Comparison of ENCODE assay signal across 9 cellular contexts in the genomic region with DNA sequence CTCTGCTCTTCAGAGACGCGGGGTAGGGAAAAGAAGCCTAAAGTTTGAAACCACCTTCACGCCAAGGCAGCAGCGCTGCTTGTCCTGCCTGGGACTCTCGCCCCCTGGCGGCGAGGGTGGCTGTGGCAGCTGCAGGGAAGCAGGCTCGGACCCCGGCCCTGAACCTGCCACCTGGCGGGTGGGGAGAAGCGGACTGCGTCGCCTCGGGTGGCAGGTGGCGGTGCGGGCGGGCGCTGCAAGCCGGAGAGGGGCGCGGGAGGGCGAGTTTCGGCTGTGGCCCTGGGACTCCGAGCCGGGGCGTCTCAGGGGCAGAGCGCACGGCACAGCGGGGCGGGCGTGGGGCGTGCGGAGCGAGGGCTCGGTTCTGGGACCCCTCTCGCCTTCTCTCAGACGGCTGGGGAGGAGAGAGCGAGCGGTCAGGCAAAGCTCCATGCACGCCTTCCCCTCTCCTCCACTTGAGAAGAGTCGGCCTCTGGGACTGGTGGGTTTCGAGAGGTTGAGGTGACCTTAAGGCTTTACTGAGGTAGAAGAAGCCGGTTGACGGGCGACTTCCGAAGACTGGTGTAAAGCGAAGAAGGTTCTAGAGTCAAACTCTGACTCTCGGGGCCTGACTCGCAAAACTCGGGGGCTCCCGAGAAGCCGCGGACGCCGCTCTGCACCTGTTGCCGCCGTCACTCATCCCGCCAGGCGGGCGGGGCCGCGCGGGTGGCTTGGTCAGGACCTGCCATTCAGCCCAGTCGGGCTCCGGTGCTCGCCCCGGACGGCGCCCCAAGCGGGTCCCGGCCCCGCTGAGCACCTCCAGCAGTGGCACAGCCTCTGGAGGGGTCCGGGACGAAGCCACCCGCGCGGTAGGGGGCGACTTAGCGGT. TPM values are rescaled to one million over a fixed set of nuclear protein-coding genes. Genes with fewer than 3 reads are reported as not detected.
DNase-seq lines count a peak whose midpoint lies in the region; ATAC-seq and TF ChIP-seq lines count a peak whose summit lies in the region.
"Had no signal": no experiment of that assay in that cellular context is flagged by ENCODE, and none has a peak within 500 bp of the region (broad histone marks: within the 10 kb centered on the region; RNA-seq: fewer than 3 reads in every experiment).

No MANE protein-coding gene starts in this region.

- CTCF ChIA-PET in Calu3 (lab: Charles Lee) = no interaction called here

- no peak overlapping the region for H3K4me3 ChIP-seq in choroid plexus epithelial cell (ENCODE audit: low read depth, low read length)

- no peak overlapping the region for H2BK15ac ChIP-seq in H9 (ENCODE audit: low read depth, low read length)

- H3K27me3 Mint-ChIP-seq in Calu3 (ENCODE audit: unreplicated experiment) (peaks cover 22% of the 10 kb centered on the region), H9 (ENCODE audit: low read depth) (peaks cover 39% of the 10 kb centered on the region), memory B cell (peaks cover 10% of the 10 kb centered on the region)
- peaks cover 43% of the 10 kb centered on the region for H3K27me3 Mint-ChIP-seq in stimulated activated memory B cell treated with anti-CD40 and anti-IgM and Interleukin-4, amounts not matched to agents 10 μg/mL and 1 μg/mL and 100 μg/mL, for 72 hours

- no peak overlapping the region for H4K91ac ChIP-seq in H9 (ENCODE audit: insufficient read length, low read depth, low read length)

- no peak overlapping the region for H3K4ac ChIP-seq in H9 (ENCODE audit: low read depth, low read length)

- H2BK20ac ChIP-seq in H9 (ENCODE audit: low read depth, low read length, poor library complexity, severe bottlenecking) = no peak overlapping the region

- H3K23me2 ChIP-seq in H9 (ENCODE audit: insufficient read length, low read depth, low read length, poor library complexity, severe bottlenecking) = no peaks in the 10 kb centered on the region

- H3K9me3 ChIP-seq in H9 (ENCODE audit: control insufficient read depth, low read depth, low read length) = no peaks in the 10 kb centered on the region

- no peak overlapping the region for H3K27ac Mint-ChIP-seq in Calu3 (ENCODE audit: unreplicated experiment)
- no peak overlapping the region for H3K27ac Mint-ChIP-seq in H9
- no peak overlapping the region for H3K27ac Mint-ChIP-seq in memory B cell
- no peak overlapping the region for H3K27ac Mint-ChIP-seq in stimulated activated memory B cell treated with anti-CD40 and anti-IgM and Interleukin-4, amounts not matched to agents 10 μg/mL and 1 μg/mL and 100 μg/mL, for 72 hours

- no peak overlapping the region for H3K27ac ChIP-seq in H9 (ENCODE audit: insufficient read length, low read depth, low read length)

- no peaks in the 10 kb centered on the region for H3K79me1 ChIP-seq in H9 (ENCODE audit: insufficient read depth, low read depth, low read length, poor library complexity, severe bottlenecking)

- no peaks in the 10 kb centered on the region for H3K79me2 ChIP-seq in H9 (ENCODE audit: insufficient read depth, low read length)

- DNase-seq in Calu3 = peak; percentile 20
- peak; percentile 91 for DNase-seq in H9
- DNase-seq in T-helper 9 cell = peak; percentile 45
- no peak for DNase-seq in choroid plexus epithelial cell (ENCODE audit: low read depth)
- peak; percentile 39 to 58 for DNase-seq in memory B cell (ENCODE audit: low spot score in 2 of 2)
- no peak for DNase-seq in mucosa of gallbladder (ENCODE audit: low spot score)

- no peak overlapping the region for H2AFZ ChIP-seq in H9 (ENCODE audit: low read length)

- no peaks in the 10 kb centered on the region for H3K27me3 ChIP-seq in H9 (ENCODE audit: insufficient read depth, low read length)

- no peak overlapping the region for H2AK5ac ChIP-seq in H9 (ENCODE audit: insufficient read length, low read length)

- H2BK120ac ChIP-seq in H9 (ENCODE audit: low read depth, low read length, poor library complexity, severe bottlenecking) = no peak overlapping the region

- no peaks in the 10 kb centered on the region for H3K4me1 Mint-ChIP-seq in Calu3 (ENCODE audit: low read depth, unreplicated experiment)
- H3K4me1 Mint-ChIP-seq in H9 = no peaks in the 10 kb centered on the region
- peaks cover 2% of the 10 kb centered on the region for H3K4me1 Mint-ChIP-seq in memory B cell
- peaks cover 6% of the 10 kb centered on the region for H3K4me1 Mint-ChIP-seq in stimulated activated memory B cell treated with anti-CD40 and anti-IgM and Interleukin-4, amounts not matched to agents 10 μg/mL and 1 μg/mL and 100 μg/mL, for 72 hours

- no peak overlapping the region for H3K56ac ChIP-seq in H9 (ENCODE audit: insufficient read length, low read depth, low read length)

- no peaks in the 10 kb centered on the region for H3K4me1 ChIP-seq in H9 (ENCODE audit: insufficient read depth, low read length)

- intact Hi-C loops in Calu3 (cut with micrococcal nuclease; ENCODE audit: unreplicated experiment) = no loop called here

- H3K4me3 Mint-ChIP-seq in Calu3 (ENCODE audit: low read depth, unreplicated experiment) (peak overlapping the region; percentile 64), H9 (peak overlapping the region; percentile 43 to 72), memory B cell (peak overlapping the region; percentile 81)
- peak overlapping the region; percentile 73 for H3K4me3 Mint-ChIP-seq in stimulated activated memory B cell treated with anti-CD40 and anti-IgM and Interleukin-4, amounts not matched to agents 10 μg/mL and 1 μg/mL and 100 μg/mL, for 72 hours

- WGBS in H9 (ENCODE audit: extremely low coverage, insufficient read length, low lambda C conversion rate) = no CpG with 5 or more reads among the region's 79 CpGs

- H3K9me3 Mint-ChIP-seq in Calu3 (ENCODE audit: low read depth, unreplicated experiment) (no peaks in the 10 kb centered on the region), H9 (peaks cover 2 to 4% of the 10 kb centered on the region in 2 experiments; a peak in 3 of 5 replicates), memory B cell (no peaks in the 10 kb centered on the region)
- no peaks in the 10 kb centered on the region for H3K9me3 Mint-ChIP-seq in stimulated activated memory B cell treated with anti-CD40 and anti-IgM and Interleukin-4, amounts not matched to agents 10 μg/mL and 1 μg/mL and 100 μg/mL, for 72 hours

- H3K4me2 ChIP-seq in H9 (ENCODE audit: insufficient read depth, insufficient read length, low read length) = no peak overlapping the region

- no peak overlapping the region for H3K23ac ChIP-seq in H9 (ENCODE audit: insufficient read length, low read depth, low read length)

- H2BK5ac ChIP-seq in H9 (ENCODE audit: insufficient read length, low read length) = no peak overlapping the region

- no peak overlapping the region for H4K8ac ChIP-seq in H9 (replicated peaks; ENCODE audit: insufficient read length, low read depth, low read length)

- no peak overlapping the region for H4K5ac ChIP-seq in H9 (ENCODE audit: insufficient read length, low read depth, low read length)

- ATAC-seq in memory B cell (ENCODE audit: low read depth) (peak; percentile 70), HG02571 (IDR thresholded peaks at IDR 0.05; ENCODE audit: unreplicated experiment) (no peak)
- peak; percentile 63 for ATAC-seq in stimulated activated memory B cell treated with anti-CD40 and anti-IgM and Interleukin-4, amounts not matched to agents 10 μg/mL and 1 μg/mL and 100 μg/mL, for 72 hours

- no peak overlapping the region for H3K9ac ChIP-seq in H9 (ENCODE audit: extremely low read depth, insufficient read length, low read length)

- no peak overlapping the region for H3K18ac ChIP-seq in H9 (ENCODE audit: insufficient read length, low read depth, low read length)

- H3K36me3 Mint-ChIP-seq in Calu3 (ENCODE audit: insufficient read depth, unreplicated experiment) (peaks cover 10% of the 10 kb centered on the region), H9 (ENCODE audit: insufficient read depth in 1 of 3, low read depth in 3 of 3) (peaks cover 2 to 4% (median 2%) of the 10 kb centered on the region in 3 experiments; a peak in 2 of 7 replicates), memory B cell (peaks cover 3% of the 10 kb centered on the region)
- H3K36me3 Mint-ChIP-seq in stimulated activated memory B cell treated with anti-CD40 and anti-IgM and Interleukin-4, amounts not matched to agents 10 μg/mL and 1 μg/mL and 100 μg/mL, for 72 hours = no peaks in the 10 kb centered on the region

- TF ChIP-seq CTCF in Calu3 (IDR thresholded peaks at IDR 0.05; ENCODE audit: unreplicated experiment) (peak; percentile 35), H9 (conservative IDR thresholded peaks at IDR 0.05) (peak; percentile 86), choroid plexus epithelial cell (conservative IDR thresholded peaks at IDR 0.05; ENCODE audit: low read depth, low read length) (peak; percentile 42)

- H3K14ac ChIP-seq in H9 (ENCODE audit: insufficient read depth, low read length) = no peak overlapping the region

- no peak overlapping the region for H3T11ph ChIP-seq in H9 (ENCODE audit: low read length)

- H2BK12ac ChIP-seq in H9 (ENCODE audit: insufficient read length, low read depth, low read length) = no peak overlapping the region

- BruUV-seq in Calu3 (replicated peaks; lab: Mats Ljungman, UMichigan) = no TSS peak

- no peaks in the 10 kb centered on the region for H4K20me1 ChIP-seq in H9 (ENCODE audit: control insufficient read depth, insufficient read depth, insufficient read length)

RNA-seq across cellular contexts. Expression of a gene that starts 1.1 kb away (rescaled TPM):
- total RNA-seq in Calu3 (2022) (not detected in 2 replicates), H9 (2021) (not detected in 2 replicates), mucosa of gallbladder (not detected)
- total RNA-seq: HT1080 had no signal

RNA-seq across cellular contexts. Expression of a gene that starts 18.1 kb away (rescaled TPM):
- total RNA-seq in Calu3 (2022) = 0.07 TPM in 1 of 2 replicates, not detected in the other
- 0.04 TPM in 1 of 2 replicates, not detected in the other for total RNA-seq in H9 (2021)
- total RNA-seq in mucosa of gallbladder = 4.4 TPM

Comparison
In these comparisons a context has a peak if more than half of its experiments do, and no peak if none do; other contexts are left out.
1. DNase-seq: peak in Calu3 (single experiment), H9 (single experiment), T-helper 9 cell (single experiment) and memory B cell (2 of 2); none in choroid plexus epithelial cell (single experiment) and mucosa of gallbladder (single experiment).
2. CTCF ChIP-seq: peak in every context shown above with its lines; median percentile 86 in H9; 42 in choroid plexus epithelial cell; 35 in Calu3.
3. Peak in every context shown above with its lines, with median percentiles within 50 percentile points of each other: H3K4me3 Mint-ChIP-seq.